Comparison of ENCODE assay signal across 7 cellular contexts in the genomic region with DNA sequence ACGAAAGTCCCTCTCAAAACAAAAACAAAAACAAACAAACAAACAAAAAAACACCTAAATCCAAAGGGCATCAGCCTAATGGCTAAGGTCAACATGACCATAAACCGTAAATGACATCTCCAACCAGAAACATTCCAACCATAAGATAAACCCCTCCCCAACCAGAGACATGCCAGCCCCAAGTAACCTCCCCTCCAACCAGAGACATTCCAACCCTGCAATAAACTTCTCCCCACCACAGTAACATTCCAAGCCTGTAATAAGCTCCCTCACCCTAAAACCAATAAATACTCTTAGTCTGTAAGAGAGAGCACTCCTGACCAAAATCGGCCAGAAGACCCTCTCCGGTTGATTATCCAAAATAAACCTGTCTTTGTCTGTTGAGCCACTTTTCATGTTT. TPM values are rescaled to one million over a fixed set of nuclear protein-coding genes. Genes with fewer than 3 reads are reported as not detected.
DNase-seq lines count a peak whose midpoint lies in the region; ATAC-seq and TF ChIP-seq lines count a peak whose summit lies in the region.
"Not testable (repeated sequence)": the region's sequence is repeated elsewhere in the genome, so short reads cannot be mapped to it uniquely, and the experiment has no call there.
"Had no signal": no experiment of that assay in that cellular context is flagged by ENCODE, and none has a peak within 500 bp of the region (broad histone marks: within the 10 kb centered on the region; RNA-seq: fewer than 3 reads in every experiment).

No MANE protein-coding gene starts in this region.

- not testable (repeated sequence) for H3K27me3 Mint-ChIP-seq in activated CD8-positive, alpha-beta memory T cell treated with anti-CD3 and anti-CD28 coated beads, Interleukin-2, amount 10 ng/mL, durations not matched to agents 7 days and 5 days

- H3K4me1 Mint-ChIP-seq in activated CD8-positive, alpha-beta memory T cell treated with anti-CD3 and anti-CD28 coated beads, Interleukin-2, amount 10 ng/mL, durations not matched to agents 7 days and 5 days, result peaks cover 20% of the 10 kb centered on the region

- H3K4me3 ChIP-seq in HCT116 (replicated peaks in 1 of 2; ENCODE audit: low read depth in 1 of 2, low read length in 2 of 2); SK-N-SH (ENCODE audit: low read depth in 2 of 2, low read length in 1 of 2): not testable (repeated sequence)

- H3K4me1 ChIP-seq in HCT116 (ENCODE audit: control insufficient read depth in 1 of 2, insufficient read depth in 2 of 2, low read length in 2 of 2), result peaks cover 0 to 11% of the 10 kb centered on the region in 2 experiments; a peak in 2 of 4 replicates
- not testable (repeated sequence) for H3K4me1 ChIP-seq in SK-N-SH (ENCODE audit: control insufficient read depth in 1 of 2, insufficient read depth in 2 of 2, low read depth in 1 of 2, low read length in 1 of 2)

- TF ChIP-seq RAD21 in HCT116 (IDR thresholded peaks at IDR 0.05; ENCODE audit: low read depth); SK-N-SH (IDR thresholded peaks at IDR 0.05; ENCODE audit: low read length): not testable (repeated sequence)

- not testable (repeated sequence) for H3K36me3 ChIP-seq in HCT116 (ENCODE audit: control insufficient read depth in 1 of 2, insufficient read depth in 2 of 2, low read length in 2 of 2); SK-N-SH (replicated peaks in 1 of 2; ENCODE audit: control insufficient read depth in 1 of 2, insufficient read depth in 2 of 2, low read length in 1 of 2)

- not testable (repeated sequence) for TF ChIP-seq EP300 in SK-N-SH (IDR thresholded peaks at IDR 0.05; ENCODE audit: borderline replicate concordance in 1 of 2, low read depth in 1 of 2, low read length in 1 of 2)

- RAD21 ChIA-PET in HCT116 (lab: Charles Lee; ENCODE audit: low non-redundant PET in 1 of 2, low total read pairs in 2 of 2, uncharacterized antibody in 2 of 2, unreplicated experiment in 2 of 2), result not testable (repeated sequence)

- H3K4me3 Mint-ChIP-seq in activated CD8-positive, alpha-beta memory T cell treated with anti-CD3 and anti-CD28 coated beads, Interleukin-2, amount 10 ng/mL, durations not matched to agents 7 days and 5 days, result not testable (repeated sequence)

- not testable (repeated sequence) for H3K9me3 Mint-ChIP-seq in activated CD8-positive, alpha-beta memory T cell treated with anti-CD3 and anti-CD28 coated beads, Interleukin-2, amount 10 ng/mL, durations not matched to agents 7 days and 5 days (ENCODE audit: low read depth)

- H2AFZ ChIP-seq in HCT116 (ENCODE audit: low read depth, low read length, poor library complexity, severe bottlenecking), result not testable (repeated sequence)
- H2AFZ ChIP-seq in SK-N-SH (ENCODE audit: low read depth), result peak overlapping the region; percentile 67; the same call in 1 of the 2 replicates

- not testable (repeated sequence) for H3K36me3 Mint-ChIP-seq in activated CD8-positive, alpha-beta memory T cell treated with anti-CD3 and anti-CD28 coated beads, Interleukin-2, amount 10 ng/mL, durations not matched to agents 7 days and 5 days

- not testable (repeated sequence) for H4K20me1 ChIP-seq in HCT116 (ENCODE audit: insufficient read depth); SK-N-SH (ENCODE audit: insufficient read depth)

- H3K9me2 ChIP-seq in HCT116 (ENCODE audit: insufficient read depth); SK-N-SH: not testable (repeated sequence)

- H3K27me3 ChIP-seq in HCT116 (ENCODE audit: insufficient read depth, low read length); SK-N-SH (ENCODE audit: insufficient read depth): not testable (repeated sequence)

- BruUV-seq in HCT116 (replicated peaks; lab: Mats Ljungman, UMichigan), result not testable (repeated sequence)

- H3K9ac ChIP-seq in HCT116 (ENCODE audit: low read length); SK-N-SH: not testable (repeated sequence)

- H3F3A ChIP-seq in SK-N-SH (replicated peaks; ENCODE audit: insufficient read depth), result not testable (repeated sequence)

- not testable (repeated sequence) for H3K79me2 ChIP-seq in HCT116 (ENCODE audit: insufficient read depth, low read length); SK-N-SH (ENCODE audit: insufficient read depth)

- intact Hi-C loops in HCT116 (cut with micrococcal nuclease), result not testable (repeated sequence)

- H3K4me2 ChIP-seq in HCT116 (ENCODE audit: low read length), result 0 out of 2 replicates have a peak overlapping the region, but pooled peaks have one; percentile 14
- not testable (repeated sequence) for H3K4me2 ChIP-seq in SK-N-SH

- not testable (repeated sequence) for TF ChIP-seq POLR2A in HCT116 (IDR thresholded peaks at IDR 0.05; ENCODE audit: borderline replicate concordance, extremely low read depth, insufficient read depth, insufficient read length)

- H3K27ac ChIP-seq in HCT116 (ENCODE audit: low read depth, low read length), result not testable (repeated sequence)
- H3K27ac ChIP-seq in SK-N-SH (ENCODE audit: low read depth in 2 of 2, low read length in 1 of 2), result peak overlapping the region in 1 of 2 experiments; percentile 47; a peak in 2 of 4 replicates
- H3K27ac ChIP-seq in epithelial cell of prostate, result peak overlapping the region; percentile 81

- DNase-seq in Daoy (ENCODE audit: low read depth) (peak; percentile 7), NCI-H226 (peak; percentile 20)
- DNase-seq in HCT116 (ENCODE audit: low read depth, low spot score); SK-N-SH; activated CD8-positive, alpha-beta memory T cell treated with anti-CD3 and anti-CD28 coated beads, Interleukin-2, amount 10 ng/mL, durations not matched to agents 7 days and 5 days; epithelial cell of prostate (ENCODE audit: low read depth, low spot score): not testable (repeated sequence)

- CTCF ChIA-PET in HCT116 (lab: Charles Lee); SK-N-SH (lab: Yijun Ruan, JAX); activated CD8-positive, alpha-beta memory T cell treated with anti-CD3 and anti-CD28 coated beads, Interleukin-2, amount 10 ng/mL, durations not matched to agents 7 days and 5 days (lab: Charles Lee): not testable (repeated sequence)

- not testable (repeated sequence) for H3K9me3 ChIP-seq in HCT116 (ENCODE audit: control insufficient read depth in 1 of 2, insufficient read depth in 1 of 2, low read depth in 1 of 2, low read length in 2 of 2); SK-N-SH

- POLR2A ChIA-PET in HCT116 (lab: Charles Lee); SK-N-SH (lab: Yijun Ruan, JAX): not testable (repeated sequence)

- H3K27ac Mint-ChIP-seq in activated CD8-positive, alpha-beta memory T cell treated with anti-CD3 and anti-CD28 coated beads, Interleukin-2, amount 10 ng/mL, durations not matched to agents 7 days and 5 days, result peak overlapping the region; percentile 54

- 44% methylated on average over 4 of the region's 4 CpGs for WGBS in SK-N-SH (ENCODE audit: low lambda C conversion rate)

- TF ChIP-seq CTCF in HCT116 (IDR thresholded peaks at IDR 0.05 in 2 of 3, conservative IDR thresholded peaks at IDR 0.05 in 1 of 3; ENCODE audit: borderline replicate concordance in 1 of 3, insufficient read depth in 1 of 3, low read depth in 2 of 3, low read length in 2 of 3); SK-N-SH (IDR thresholded peaks at IDR 0.05): not testable (repeated sequence)

- not testable (repeated sequence) for ATAC-seq in HCT116; activated CD8-positive, alpha-beta memory T cell treated with anti-CD3 and anti-CD28 coated beads, Interleukin-2, amount 10 ng/mL, durations not matched to agents 7 days and 5 days

RNA-seq across cellular contexts. Expression of gene TRMT2B, which starts 4.6 kb away (rescaled TPM):
- 9.0 and 19.9 TPM in 2 replicates for total RNA-seq in Daoy (2014; rRNA removed; shearing (Covaris generic))
- total RNA-seq in HCT116 (2021; ENCODE audit: unreplicated experiment), result 9.5 TPM
- 4.5 and 6.6 TPM in 2 replicates for polyA plus RNA-seq in HCT116 (2012)
- polyA plus RNA-seq in SK-N-SH (2012; rRNA removed), result 7.2 and 8.2 TPM in 2 replicates
- polyA plus RNA-seq in SK-N-SH (2012; cell fraction: cytosol; rRNA removed), result 6.6 and 6.8 TPM in 2 replicates
- 7.0 and 12.2 TPM in 2 replicates for polyA plus RNA-seq in SK-N-SH (2012; cell fraction: nucleus; rRNA removed)
- 10 to 100 TPM; 21.0 to 23.3 TPM for total RNA-seq in activated CD8-positive, alpha-beta memory T cell treated with anti-CD3 and anti-CD28 coated beads, Interleukin-2, amount 10 ng/mL, durations not matched to agents 7 days and 5 days

RNA-seq across cellular contexts. Expression of gene TMEM35A, which starts 22.1 kb away (rescaled TPM):
- total RNA-seq in Daoy (2014; rRNA removed; shearing (Covaris generic)), result 0.48 TPM in 1 of 2 replicates, not detected in the other
- not detected for total RNA-seq in HCT116 (2021; ENCODE audit: unreplicated experiment)
- not detected in 2 replicates for polyA plus RNA-seq in HCT116 (2012)
- 5.6 and 6.6 TPM in 2 replicates for polyA plus RNA-seq in SK-N-SH (2012; rRNA removed)
- 6.6 and 6.9 TPM in 2 replicates for polyA plus RNA-seq in SK-N-SH (2012; cell fraction: cytosol; rRNA removed)
- polyA plus RNA-seq in SK-N-SH (2012; cell fraction: nucleus; rRNA removed), result 1.5 and 2.4 TPM in 2 replicates
- not detected for total RNA-seq in activated CD8-positive, alpha-beta memory T cell treated with anti-CD3 and anti-CD28 coated beads, Interleukin-2, amount 10 ng/mL, durations not matched to agents 7 days and 5 days
- total RNA-seq: T-cell had no signal

RNA-seq across cellular contexts. Expression of gene CENPI, which starts 41.5 kb away (rescaled TPM):
- 33.7 and 43.6 TPM in 2 replicates for total RNA-seq in Daoy (2014; rRNA removed; shearing (Covaris generic))
- total RNA-seq in HCT116 (2021; ENCODE audit: unreplicated experiment), result 15.3 TPM
- polyA plus RNA-seq in HCT116 (2012), result 6.3 and 8.5 TPM in 2 replicates
- polyA plus RNA-seq in SK-N-SH (2012; rRNA removed), result 2.4 and 2.6 TPM in 2 replicates
- polyA plus RNA-seq in SK-N-SH (2012; cell fraction: cytosol; rRNA removed), result 2.5 and 3.3 TPM in 2 replicates
- 2.7 and 4.0 TPM in 2 replicates for polyA plus RNA-seq in SK-N-SH (2012; cell fraction: nucleus; rRNA removed)
- 10 to 100 TPM; 28.9 to 44.7 TPM for total RNA-seq in activated CD8-positive, alpha-beta memory T cell treated with anti-CD3 and anti-CD28 coated beads, Interleukin-2, amount 10 ng/mL, durations not matched to agents 7 days and 5 days
